ENCODE assay signal across 1 cellular context in genomic region chr18:32770181-32770650, GRCh38.
TF ChIP-seq lines count a peak whose summit lies in the region.

No MANE protein-coding gene starts in this region.

TF ChIP-seq in HEK293, 187 proteins besides CTCF, POLR2A, EP300 and RAD21 (continued from another document):
- TF ChIP-seq ZNF777 (tag by site-specific recombination; IDR thresholded peaks at IDR 0.05; ENCODE audit: borderline replicate concordance) = peak; percentile 66; the same call in 1 of the 2 replicates
- TF ChIP-seq MEIS1 (CRISPR knock-in tag; IDR thresholded peaks at IDR 0.05; ENCODE audit: borderline replicate concordance) = no peak
- no peak for TF ChIP-seq ZNF174 (tag by site-specific recombination; IDR thresholded peaks at IDR 0.05)
- no peak for TF ChIP-seq ZNF555 (tag by site-specific recombination; conservative IDR thresholded peaks at IDR 0.05)
